ENCODE assay signal across 15 cellular contexts in the genomic region with DNA sequence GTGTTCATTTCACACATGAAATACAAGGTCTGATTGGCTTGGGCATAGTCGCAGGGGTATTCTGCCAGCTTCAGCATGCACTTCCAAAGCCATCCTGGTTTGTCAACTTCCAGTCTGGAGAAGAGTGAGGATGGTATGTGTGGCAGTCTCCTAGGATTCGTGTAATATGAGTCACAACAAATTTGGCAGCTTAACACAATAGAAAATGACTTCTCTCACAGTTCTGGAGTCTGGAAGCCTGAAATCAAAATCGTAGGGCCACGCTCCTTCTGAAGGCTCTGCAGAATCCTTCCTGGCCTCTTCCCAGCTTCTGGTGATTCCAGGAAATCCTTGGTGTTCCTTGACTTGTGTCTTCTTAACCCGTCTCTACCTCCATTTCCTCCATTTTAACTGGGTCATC.
DNase-seq lines count a peak whose midpoint lies in the region; FAIRE-seq and TF ChIP-seq lines count a peak whose summit lies in the region.
"Had no signal": no experiment of that assay in that cellular context is flagged by ENCODE, and none has a peak within 500 bp of the region (broad histone marks: within the 10 kb centered on the region; RNA-seq: fewer than 3 reads in every experiment).

No MANE protein-coding gene starts in this region.

- H3K4me1 ChIP-seq in keratinocyte (ENCODE audit: control insufficient read depth, extremely low read depth, insufficient read depth, low read length), result peaks cover 11% of the 10 kb centered on the region
- peaks cover 11% of the 10 kb centered on the region for H3K4me1 ChIP-seq in suprapubic skin
- H3K4me1 ChIP-seq: BE2C had no signal

- H3K27me3 ChIP-seq in keratinocyte (ENCODE audit: control insufficient read depth, extremely low read depth, insufficient read depth, low read length) (no peaks in the 10 kb centered on the region), suprapubic skin (no peaks in the 10 kb centered on the region)
- H3K27me3 ChIP-seq: BE2C had no signal

- H3K9me3 ChIP-seq in keratinocyte (ENCODE audit: control insufficient read depth, low read depth, low read length), result no peaks in the 10 kb centered on the region
- H3K9me3 ChIP-seq in suprapubic skin, result no peaks in the 10 kb centered on the region
- H3K9me3 ChIP-seq: BE2C, mucosa of descending colon had no signal

- H3K9me1 ChIP-seq in keratinocyte (ENCODE audit: control insufficient read depth, extremely low read depth, insufficient read depth, low read length), result no peaks in the 10 kb centered on the region

- H3K9ac ChIP-seq in keratinocyte (ENCODE audit: control insufficient read depth, extremely low read depth, insufficient read depth, low read length), result no peak overlapping the region

- H2AFZ ChIP-seq in keratinocyte (ENCODE audit: control insufficient read depth, low read length), result peak overlapping the region; percentile 31

- no peak overlapping the region for H3K4me3 ChIP-seq in astrocyte of the spinal cord (ENCODE audit: low read depth, low read length)
- H3K4me3 ChIP-seq in keratinocyte (ENCODE audit: control insufficient read depth in 2 of 3, extremely low read depth in 1 of 3, insufficient read depth in 2 of 3, low read depth in 1 of 3, low read length in 3 of 3), result no peak overlapping the region
- no peak overlapping the region for H3K4me3 ChIP-seq in suprapubic skin
- H3K4me3 ChIP-seq: mucosa of descending colon had no signal

- TF ChIP-seq POLR2A in suprapubic skin (IDR thresholded peaks at IDR 0.05), result no peak

- peak; percentile 69 for DNase-seq in AG20443 (ENCODE audit: low spot score)
- DNase-seq in M059J (ENCODE audit: low read depth), result peak; percentile 85
- peak; percentile 51 for DNase-seq in astrocyte of the spinal cord (ENCODE audit: low read depth, low spot score)
- DNase-seq in keratinocyte (ENCODE audit: low read depth, low spot score), result no peak
- no peak for DNase-seq in suprapubic skin (ENCODE audit: low spot score in 2 of 2)
- no peak for DNase-seq in GDM1 (lab: John Stamatoyannopoulos, UW)
- no peak for DNase-seq in NCI-H774 (lab: John Stamatoyannopoulos, UW)
- no peak for DNase-seq in HuH-7.5 (ENCODE audit: low spot score)
- DNase-seq: activated CD4-positive, alpha-beta T cell treated with anti-CD3 and anti-CD28 coated beads, Interleukin-2, amount 50 U/mL, for 4 hours; BE2C; effector CD8-positive, alpha-beta T cell; glutamatergic neuron; mucosa of descending colon; NCI-H2081 treated with DMSO at 0.1 percent for 48 hours; posterior cingulate gyrus had no signal

- no peak for TF ChIP-seq EP300 in suprapubic skin (IDR thresholded peaks at IDR 0.05)

- 63% methylated on average over 5 of the region's 5 CpGs for WGBS in suprapubic skin

- H3K36me3 ChIP-seq in keratinocyte (ENCODE audit: control insufficient read depth in 2 of 2, extremely low read depth in 1 of 2, insufficient read depth in 2 of 2, low read length in 2 of 2), result no peaks in the 10 kb centered on the region
- no peaks in the 10 kb centered on the region for H3K36me3 ChIP-seq in suprapubic skin
- H3K36me3 ChIP-seq: BE2C had no signal

- no peaks in the 10 kb centered on the region for H3K79me2 ChIP-seq in keratinocyte (ENCODE audit: control insufficient read depth, insufficient read depth, low read length)

- in situ Hi-C loops in astrocyte of the spinal cord (cut with HindIII; ENCODE audit: low sequenced_read_pairs), result no loop called here

- TF ChIP-seq CTCF in astrocyte of the spinal cord (IDR thresholded peaks at IDR 0.05; ENCODE audit: low read depth, low read length), result no peak
- TF ChIP-seq CTCF in keratinocyte (optimal IDR thresholded peaks at IDR 0.05 in 1 of 3, IDR thresholded peaks at IDR 0.05 in 1 of 3, conservative IDR thresholded peaks at IDR 0.05 in 1 of 3; ENCODE audit: extremely low read depth in 1 of 3, insufficient read depth in 2 of 3, low read length in 3 of 3), result no peak
- TF ChIP-seq CTCF in suprapubic skin (IDR thresholded peaks at IDR 0.05), result no peak

- FAIRE-seq in keratinocyte (lab: Jason Lieb, UNC), result peak; percentile 60

- no peak overlapping the region for H3K27ac ChIP-seq in keratinocyte (ENCODE audit: control insufficient read depth, insufficient read depth, low read length)
- no peak overlapping the region for H3K27ac ChIP-seq in suprapubic skin

- H3K4me2 ChIP-seq in keratinocyte (ENCODE audit: control insufficient read depth, extremely low read depth, insufficient read depth, low read depth, low read length), result no peak overlapping the region

- H4K20me1 ChIP-seq in keratinocyte (ENCODE audit: control insufficient read depth, extremely low read depth, insufficient read depth, low read length), result no peaks in the 10 kb centered on the region

- dilution Hi-C loops in keratinocyte (cut with MboI; ENCODE audit: extremely low pct_ligation_motif_present, low sequenced_read_pairs), result no loop called here

Comparison
In these comparisons a context has a peak if more than half of its experiments do, and no peak if none do; other contexts are left out.
1. DNase-seq: peak in AG20443 (single experiment), M059J (single experiment) and astrocyte of the spinal cord (single experiment); none in keratinocyte (single experiment), suprapubic skin (0 of 2), GDM1 (single experiment), NCI-H774 (single experiment) and HuH-7.5 (single experiment).